In the genomic region with DNA sequence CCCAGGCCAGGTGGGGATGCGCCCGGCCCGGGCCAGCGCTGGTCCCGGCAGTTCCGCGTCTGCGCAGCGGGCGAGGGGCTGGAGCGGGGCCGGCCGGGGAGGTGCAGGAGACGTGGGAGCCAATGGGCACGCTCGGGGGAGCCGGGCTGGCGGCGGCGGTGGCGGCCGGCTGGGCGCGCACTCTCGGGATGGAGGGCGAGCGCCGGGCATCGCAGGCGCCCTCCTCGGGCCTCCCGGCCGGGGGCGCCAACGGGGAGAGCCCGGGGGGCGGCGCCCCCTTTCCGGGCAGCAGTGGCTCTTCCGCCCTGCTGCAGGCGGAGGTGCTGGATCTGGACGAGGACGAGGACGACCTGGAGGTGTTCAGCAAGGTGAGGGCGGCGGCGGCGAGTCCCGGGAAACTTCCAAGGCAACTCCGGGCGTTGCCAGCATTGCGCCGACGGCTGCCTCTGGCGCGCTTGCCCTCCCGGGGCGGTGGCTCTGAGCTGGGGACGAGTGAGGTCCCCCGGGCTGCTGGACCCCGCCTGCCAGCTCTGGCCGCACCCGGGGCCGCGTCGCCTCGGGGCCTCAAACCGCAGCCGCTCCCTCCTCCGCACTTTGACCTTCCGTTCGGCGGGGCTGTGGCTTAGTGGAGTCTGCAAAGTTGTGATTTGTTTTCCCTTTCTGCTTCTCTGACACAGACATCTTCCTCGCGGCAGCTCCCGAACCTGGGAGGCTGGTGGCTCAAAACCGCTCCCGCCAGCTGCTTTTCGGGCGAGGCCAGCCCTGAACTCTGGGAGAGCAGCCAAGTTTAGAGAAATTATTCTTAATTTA, we compare ENCODE assay signal across 10 cellular contexts. TPM values are rescaled to one million over a fixed set of nuclear protein-coding genes. Genes with fewer than 3 reads are reported as not detected.
DNase-seq lines count a peak whose midpoint lies in the region; ATAC-seq and TF ChIP-seq lines count a peak whose summit lies in the region.
"Had no signal": no experiment of that assay in that cellular context is flagged by ENCODE, and none has a peak within 500 bp of the region (broad histone marks: within the 10 kb centered on the region; RNA-seq: fewer than 3 reads in every experiment).

A gene with protein sequence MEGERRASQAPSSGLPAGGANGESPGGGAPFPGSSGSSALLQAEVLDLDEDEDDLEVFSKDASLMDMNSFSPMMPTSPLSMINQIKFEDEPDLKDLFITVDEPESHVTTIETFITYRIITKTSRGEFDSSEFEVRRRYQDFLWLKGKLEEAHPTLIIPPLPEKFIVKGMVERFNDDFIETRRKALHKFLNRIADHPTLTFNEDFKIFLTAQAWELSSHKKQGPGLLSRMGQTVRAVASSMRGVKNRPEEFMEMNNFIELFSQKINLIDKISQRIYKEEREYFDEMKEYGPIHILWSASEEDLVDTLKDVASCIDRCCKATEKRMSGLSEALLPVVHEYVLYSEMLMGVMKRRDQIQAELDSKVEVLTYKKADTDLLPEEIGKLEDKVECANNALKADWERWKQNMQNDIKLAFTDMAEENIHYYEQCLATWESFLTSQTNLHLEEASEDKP (plus strand): TSS at position 178 of the 810 bp plus-strand sequence. CDS start 11 bp downstream, at position 189.

- H3K27me3 ChIP-seq in esophagus squamous epithelium: no peaks in the 10 kb centered on the region
- H3K27me3 ChIP-seq in thymus (ENCODE audit: control insufficient read depth, insufficient read depth): peaks cover 21% of the 10 kb centered on the region
- H3K27me3 ChIP-seq: BLaER1 treated with 17β-estradiol and CSF1 and Interleukin-3, amounts not matched to agents 10 nM and 100 nM had no signal

- peaks cover 1% of the 10 kb centered on the region for H3K36me3 Mint-ChIP-seq in activated CD4-positive, alpha-beta memory T cell treated with anti-CD3 and anti-CD28 coated beads for 36 hours

- DNase-seq in NCI-H1436 (lab: John Stamatoyannopoulos, UW): peak; percentile 44
- DNase-seq in NCI-H1436 treated with DMSO at 0.1 percent for 48 hours (lab: John Stamatoyannopoulos, UW): no peak
- no peak for DNase-seq in LNCaP clone FGC (ENCODE audit: low read depth)
- DNase-seq in activated CD4-positive, alpha-beta memory T cell treated with anti-CD3 and anti-CD28 coated beads for 36 hours: peak; percentile 27
- no peak for DNase-seq in esophagus squamous epithelium (lab: John Stamatoyannopoulos, UW)
- DNase-seq in midbrain (lab: John Stamatoyannopoulos, UW): peak; percentile 71

- H3K27me3 Mint-ChIP-seq in activated CD4-positive, alpha-beta memory T cell treated with anti-CD3 and anti-CD28 coated beads for 36 hours: peaks cover 33% of the 10 kb centered on the region

- peak; percentile 87 for ATAC-seq in GM21786 (IDR thresholded peaks at IDR 0.05; ENCODE audit: unreplicated experiment)

- peaks cover 13% of the 10 kb centered on the region for H3K4me1 Mint-ChIP-seq in activated CD4-positive, alpha-beta memory T cell treated with anti-CD3 and anti-CD28 coated beads for 36 hours (ENCODE audit: low read depth)

- intact Hi-C loops in activated CD4-positive, alpha-beta memory T cell treated with anti-CD3 and anti-CD28 coated beads for 36 hours (cut with micrococcal nuclease): no loop called here
- intact Hi-C loops in esophagus squamous epithelium (cut with DNase I): no loop called here

- whole genome bisulfite sequencing in esophagus squamous epithelium, 2 donors: 7% methylated on average over 11 of the region's 80 CpGs; no CpG with 5 or more reads in 1 of the 2 donors
- 1% methylated on average over 80 of the region's 80 CpGs for WGBS in thymus

- peak; percentile 22; the same call in 1 of the 2 replicates for TF ChIP-seq CTCF in LNCaP clone FGC (IDR thresholded peaks at IDR 0.05; ENCODE audit: control insufficient read depth, extremely low read depth, insufficient read depth)
- TF ChIP-seq CTCF in esophagus squamous epithelium (IDR thresholded peaks at IDR 0.05): peak in 3 of 6 experiments; percentile 3 to 11 (median 4)

- peak in 3 of 4 donors; percentile 25 to 51 (median 48) for TF ChIP-seq POLR2A in esophagus squamous epithelium (IDR thresholded peaks at IDR 0.05)

- H3K9me3 ChIP-seq in esophagus squamous epithelium (no peaks in the 10 kb centered on the region), thymus (ENCODE audit: control insufficient read depth) (no peaks in the 10 kb centered on the region)
- H3K9me3 ChIP-seq: neutrophil had no signal

- CTCF ChIA-PET in activated CD4-positive, alpha-beta memory T cell treated with anti-CD3 and anti-CD28 coated beads for 36 hours (lab: Charles Lee): no interaction called here

- POLR2A ChIA-PET in activated CD4-positive, alpha-beta memory T cell treated with anti-CD3 and anti-CD28 coated beads for 36 hours (lab: Charles Lee): no interaction called here

- no peak within 1 kb of the TSS for H3K27ac Mint-ChIP-seq in activated CD4-positive, alpha-beta memory T cell treated with anti-CD3 and anti-CD28 coated beads for 36 hours

- H3K27ac ChIP-seq in esophagus squamous epithelium: peak within 1 kb of the TSS; percentile 83 to 91 (median 86)
- H3K27ac ChIP-seq in thymus (ENCODE audit: low read depth): peak within 1 kb of the TSS; percentile 47
- H3K27ac ChIP-seq: BLaER1 treated with 17β-estradiol and CSF1 and Interleukin-3, amounts not matched to agents 10 nM and 100 nM; neutrophil had no signal

- H3K4me3 ChIP-seq in LNCaP clone FGC (ENCODE audit: low read depth, low read length): peak within 1 kb of the TSS; percentile 69
- H3K4me3 ChIP-seq in esophagus squamous epithelium: peak within 1 kb of the TSS; percentile 67 to 92 (median 84)
- peak within 1 kb of the TSS; percentile 42 for H3K4me3 ChIP-seq in thymus (ENCODE audit: low read length)
- H3K4me3 ChIP-seq: BLaER1 treated with 17β-estradiol and CSF1 and Interleukin-3, amounts not matched to agents 10 nM and 100 nM had no signal

- H3K36me3 ChIP-seq in esophagus squamous epithelium (no peaks in the 10 kb centered on the region), thymus (ENCODE audit: control insufficient read depth, insufficient read depth) (no peaks in the 10 kb centered on the region)
- H3K36me3 ChIP-seq: BLaER1 treated with 17β-estradiol and CSF1 and Interleukin-3, amounts not matched to agents 10 nM and 100 nM; neutrophil had no signal

- peaks cover 7 to 27% (median 9%) of the 10 kb centered on the region in 3 donors for H3K4me1 ChIP-seq in esophagus squamous epithelium
- H3K4me1 ChIP-seq in thymus (ENCODE audit: control insufficient read depth, insufficient read depth, low read length): no peaks in the 10 kb centered on the region
- H3K4me1 ChIP-seq: BLaER1 treated with 17β-estradiol and CSF1 and Interleukin-3, amounts not matched to agents 10 nM and 100 nM had no signal

- H3K4me3 Mint-ChIP-seq in activated CD4-positive, alpha-beta memory T cell treated with anti-CD3 and anti-CD28 coated beads for 36 hours: peak within 1 kb of the TSS; percentile 76

- H3K9me3 Mint-ChIP-seq in activated CD4-positive, alpha-beta memory T cell treated with anti-CD3 and anti-CD28 coated beads for 36 hours: no peaks in the 10 kb centered on the region

RNA-seq across cellular contexts. Expression of the gene that starts here (rescaled TPM):
- total RNA-seq in activated CD4-positive, alpha-beta memory T cell treated with anti-CD3 and anti-CD28 coated beads for 36 hours: under 1 TPM; 0.39 to 0.43 TPM
- 10 to 100 TPM in 3 of 4 donors, 1 to 10 TPM in 1; 9.1 to 33.9 (median 22.1) TPM for total RNA-seq in esophagus squamous epithelium
- polyA plus RNA-seq in thymus: 10.3 TPM

Comparison
In these comparisons a context has a peak if more than half of its experiments do, and no peak if none do; other contexts are left out.
1. RNA of the gene that starts here (total RNA-seq): 9.1 to 33.9 TPM in esophagus squamous epithelium; 0.39 to 0.43 TPM in activated CD4-positive, alpha-beta memory T cell treated with anti-CD3 and anti-CD28 coated beads for 36 hours; every median in the first group is over 4 times any median in the second.
2. DNase-seq: peak in NCI-H1436 (single experiment) and midbrain (single experiment); none in NCI-H1436 treated with DMSO at 0.1 percent for 48 hours (single experiment), LNCaP clone FGC (single experiment) and esophagus squamous epithelium (single experiment).
3. Peak in DNase-seq in activated CD4-positive, alpha-beta memory T cell treated with anti-CD3 and anti-CD28 coated beads for 36 hours; RNA of the gene not detected or under 1 TPM.
4. Peak in every context shown above with its lines, with median percentiles within 50 percentile points of each other: H3K4me3 ChIP-seq.